26 cellular contexts compared by ENCODE assay signal in genomic region chr19:5118026-5118425, GRCh38.
"Had no signal": no experiment of that assay in that cellular context is flagged by ENCODE, and none has a peak within 500 bp of the region (broad histone marks: within the 10 kb centered on the region; RNA-seq: fewer than 3 reads in every experiment).

No MANE protein-coding gene starts in this region.

- H3K9me3 ChIP-seq: colonic mucosa, esophagus muscularis mucosa, mucosa of descending colon, prostate gland, right atrium auricular region, stomach, thyroid gland, vagina had no signal

- H3K27me3 ChIP-seq: colonic mucosa, esophagus muscularis mucosa, foreskin keratinocyte, right atrium auricular region, spleen, stomach, thyroid gland, vagina had no signal

- H3K27ac Mint-ChIP-seq: immature natural killer cell; mesothelial cell of epicardium; natural killer cell treated with Interleukin-12 subunit alpha and Interleukin-12 subunit beta and Interleukin-15 and Interleukin-18, amount 100 ng/mL, for 72 hours had no signal

- H3K4me3 Mint-ChIP-seq: immature natural killer cell; memory B cell; mesothelial cell of epicardium; naive B cell; natural killer cell treated with Interleukin-12 subunit alpha and Interleukin-12 subunit beta and Interleukin-15 and Interleukin-18, amount 100 ng/mL, for 72 hours; neural crest cell had no signal

- H3K27ac ChIP-seq: colonic mucosa, esophagus muscularis mucosa, foreskin keratinocyte, prostate gland, right atrium auricular region, skin epidermis, spleen, stomach, thyroid gland, vagina had no signal

- H3K9me3 Mint-ChIP-seq: immature natural killer cell; natural killer cell treated with Interleukin-12 subunit alpha and Interleukin-12 subunit beta and Interleukin-15 and Interleukin-18, amount 100 ng/mL, for 72 hours had no signal

- H3K4me1 ChIP-seq: colonic mucosa, foreskin keratinocyte, prostate gland, thyroid gland had no signal

- H3K27me3 Mint-ChIP-seq: memory B cell; naive B cell; natural killer cell treated with Interleukin-12 subunit alpha and Interleukin-12 subunit beta and Interleukin-15 and Interleukin-18, amount 100 ng/mL, for 72 hours had no signal

- H3K4me3 ChIP-seq: colonic mucosa, esophagus muscularis mucosa, lung, mucosa of descending colon, prostate gland, right atrium auricular region, skin epidermis, spleen, stomach, thyroid gland, vagina had no signal

- DNase-seq: colonic mucosa; dermis blood vessel endothelial cell; effector memory CD4-positive, alpha-beta T cell; foreskin keratinocyte; hypothalamus; immature natural killer cell; kidney; mucosa of descending colon; naive B cell; nucleus accumbens; spleen; stimulated activated CD4-positive, alpha-beta T cell treated with anti-CD3 and anti-CD28 coated beads, Interleukin-4, amount 100 ng/mL, for 4 hours; stimulated activated naive CD4-positive, alpha-beta T cell; stomach; thyroid gland; trophoblast cell had no signal

- H3K36me3 ChIP-seq: colonic mucosa had no signal
